19 cellular contexts compared by ENCODE assay signal in genomic region chr1:31784356-31785019, GRCh38. TPM values are rescaled to one million over a fixed set of nuclear protein-coding genes. Genes with fewer than 3 reads are reported as not detected.
DNase-seq lines count a peak whose midpoint lies in the region; TF ChIP-seq lines count a peak whose summit lies in the region.
"Had no signal": no experiment of that assay in that cellular context is flagged by ENCODE, and none has a peak within 500 bp of the region (broad histone marks: within the 10 kb centered on the region; RNA-seq: fewer than 3 reads in every experiment).

No MANE protein-coding gene starts in this region.

- TF ChIP-seq POLR2A in sigmoid colon (IDR thresholded peaks at IDR 0.05): no peak
- no peak for TF ChIP-seq POLR2A in breast epithelium (IDR thresholded peaks at IDR 0.05)

- WGBS in SK-N-SH (ENCODE audit: low lambda C conversion rate): 79% methylated on average over 4 of the region's 4 CpGs
- 88 to 91% methylated on average over 4 of the region's 4 CpGs for WGBS in sigmoid colon, 2 donors

- H3K4me1 Mint-ChIP-seq in glutamatergic neuron (ENCODE audit: low read depth, unreplicated experiment): peaks cover 32% of the 10 kb centered on the region

- no peak overlapping the region for H3K27ac Mint-ChIP-seq in glutamatergic neuron (ENCODE audit: unreplicated experiment)
- H3K27ac Mint-ChIP-seq: activated CD4-positive, alpha-beta memory T cell treated with anti-CD3 and anti-CD28 coated beads, Interleukin-2, amount 10 ng/mL, durations not matched to agents 7 days and 5 days had no signal

- DNase-seq in H7: peak; percentile 19
- peak; percentile 69 for DNase-seq in SK-N-SH
- no peak for DNase-seq in glutamatergic neuron
- DNase-seq in sigmoid colon: peak; percentile 5
- no peak for DNase-seq in retina
- DNase-seq in mucosa of gallbladder (ENCODE audit: low spot score): no peak
- DNase-seq in breast epithelium (ENCODE audit: low spot score in 2 of 2): no peak
- DNase-seq: activated CD4-positive, alpha-beta memory T cell treated with anti-CD3 and anti-CD28 coated beads, Interleukin-2, amount 10 ng/mL, durations not matched to agents 7 days and 5 days; activated T-cell treated with anti-CD3 and anti-CD28 coated beads, Interleukin-2, amount 50 U/mL, for 48 hours; brain microvascular endothelial cell; dermis blood vessel endothelial cell; erythroblast; GF-D8; mucosa of descending colon; NCI-H1436 treated with DMSO at 0.1 percent for 48 hours; SW 1271 had no signal

- no peaks in the 10 kb centered on the region for H4K20me1 ChIP-seq in SK-N-SH (ENCODE audit: insufficient read depth)

- H3K9me2 ChIP-seq in SK-N-SH: no peaks in the 10 kb centered on the region

- H3K9me3 ChIP-seq in SK-N-SH (no peaks in the 10 kb centered on the region), sigmoid colon (no peaks in the 10 kb centered on the region), breast epithelium (no peaks in the 10 kb centered on the region)
- H3K9me3 ChIP-seq: gastrocnemius medialis, mucosa of descending colon, ovary had no signal

- TF ChIP-seq RAD21 in SK-N-SH (IDR thresholded peaks at IDR 0.05; ENCODE audit: low read length): peak; percentile 22

- CTCF ChIA-PET in SK-N-SH (lab: Yijun Ruan, JAX): interaction anchor here (0.7 to 21.1 kb wide), 14 partner anchors 8 to 603 kb away, joined by 3 to 707 read pairs (median 5); partner anchors contain the start of genes ADGRB2, COL16A1 and PTP4A2

- H3K27me3 Mint-ChIP-seq in glutamatergic neuron (ENCODE audit: unreplicated experiment): peaks cover 6% of the 10 kb centered on the region
- H3K27me3 Mint-ChIP-seq: activated CD4-positive, alpha-beta memory T cell treated with anti-CD3 and anti-CD28 coated beads, Interleukin-2, amount 10 ng/mL, durations not matched to agents 7 days and 5 days had no signal

- peaks cover 9% of the 10 kb centered on the region for H3F3A ChIP-seq in SK-N-SH (replicated peaks; ENCODE audit: insufficient read depth)

- POLR2A ChIA-PET in SK-N-SH (lab: Yijun Ruan, JAX): interaction anchor here (0.7 to 6.6 kb wide), 6 partner anchors 9 to 43 kb away, joined by 3 to 67 read pairs (median 8); partner anchors contain the start of gene ADGRB2

- intact Hi-C loops in sigmoid colon (cut with DNase I) (loop anchor here (5.0 kb wide), 2 partner anchors 137 to 222 kb away; no protein-coding TSS in a partner anchor), breast epithelium (cut with DNase I; ENCODE audit: low total_unique reads) (no loop called here)

- H2AFZ ChIP-seq in SK-N-SH (ENCODE audit: low read depth): no peak overlapping the region

- H3K4me2 ChIP-seq in SK-N-SH: no peak overlapping the region

- H3K4me1 ChIP-seq in SK-N-SH (ENCODE audit: control insufficient read depth in 1 of 2, insufficient read depth in 2 of 2, low read depth in 1 of 2, low read length in 1 of 2) (peaks cover 23 to 86% of the 10 kb centered on the region in 2 experiments), sigmoid colon (peaks cover 0 to 17% (median 4%) of the 10 kb centered on the region in 4 donors), breast epithelium (peaks cover 0 to 5% of the 10 kb centered on the region in 2 donors)

- H3K9ac ChIP-seq in SK-N-SH: no peak overlapping the region

- H3K36me3 ChIP-seq in H7 (replicated peaks; ENCODE audit: control insufficient read depth, insufficient read depth, low read length) (no peaks in the 10 kb centered on the region), SK-N-SH (replicated peaks in 1 of 2; ENCODE audit: control insufficient read depth in 1 of 2, insufficient read depth in 2 of 2, low read length in 1 of 2) (no peaks in the 10 kb centered on the region), sigmoid colon (no peaks in the 10 kb centered on the region), breast epithelium (no peaks in the 10 kb centered on the region)
- H3K36me3 ChIP-seq: brain microvascular endothelial cell, gastrocnemius medialis, ovary had no signal

- TF ChIP-seq EP300 in SK-N-SH (IDR thresholded peaks at IDR 0.05; ENCODE audit: borderline replicate concordance in 1 of 2, low read depth in 1 of 2, low read length in 1 of 2) (peak in 1 of 2 experiments; percentile 85; a peak in 2 of 4 replicates), sigmoid colon (IDR thresholded peaks at IDR 0.05) (no peak)

- H3K27me3 ChIP-seq in H7 (ENCODE audit: control insufficient read depth, insufficient read depth, low read length): no peaks in the 10 kb centered on the region
- no peaks in the 10 kb centered on the region for H3K27me3 ChIP-seq in SK-N-SH (ENCODE audit: insufficient read depth)
- no peaks in the 10 kb centered on the region for H3K27me3 ChIP-seq in sigmoid colon
- H3K27me3 ChIP-seq in breast epithelium: no peaks in the 10 kb centered on the region
- H3K27me3 ChIP-seq: brain microvascular endothelial cell, gastrocnemius medialis, ovary had no signal

- no peaks in the 10 kb centered on the region for H3K36me3 Mint-ChIP-seq in glutamatergic neuron (ENCODE audit: unreplicated experiment)
- H3K36me3 Mint-ChIP-seq: activated naive CD4-positive, alpha-beta T cell treated with anti-CD3 and anti-CD28 coated beads, Interleukin-2, amount 50 U/mL, for 72 hours had no signal

- H3K9me3 Mint-ChIP-seq in glutamatergic neuron (ENCODE audit: unreplicated experiment): peaks cover 2% of the 10 kb centered on the region
- H3K9me3 Mint-ChIP-seq: activated CD4-positive, alpha-beta memory T cell treated with anti-CD3 and anti-CD28 coated beads, Interleukin-2, amount 10 ng/mL, durations not matched to agents 7 days and 5 days; activated naive CD4-positive, alpha-beta T cell treated with anti-CD3 and anti-CD28 coated beads, Interleukin-2, amount 50 U/mL, for 72 hours had no signal

- no peak overlapping the region for H3K4me3 ChIP-seq in H7 (ENCODE audit: insufficient read depth, low read depth, low read length)
- no peak overlapping the region for H3K4me3 ChIP-seq in SK-N-SH (ENCODE audit: low read depth in 2 of 2, low read length in 1 of 2)
- H3K4me3 ChIP-seq in sigmoid colon: no peak overlapping the region
- H3K4me3 ChIP-seq in breast epithelium: no peak overlapping the region
- H3K4me3 ChIP-seq: gastrocnemius medialis, mucosa of descending colon, ovary had no signal

- H3K79me2 ChIP-seq in SK-N-SH (ENCODE audit: insufficient read depth): no peaks in the 10 kb centered on the region

- TF ChIP-seq CTCF in SK-N-SH (IDR thresholded peaks at IDR 0.05): no peak
- TF ChIP-seq CTCF in glutamatergic neuron (IDR thresholded peaks at IDR 0.05; ENCODE audit: partially characterized antibody, unreplicated experiment): no peak
- TF ChIP-seq CTCF in sigmoid colon (IDR thresholded peaks at IDR 0.05): no peak
- TF ChIP-seq CTCF in breast epithelium (IDR thresholded peaks at IDR 0.05): no peak

- H3K27ac ChIP-seq in SK-N-SH (ENCODE audit: low read depth in 2 of 2, low read length in 1 of 2) (peak overlapping the region in 1 of 2 experiments; percentile 97; a peak in 3 of 4 replicates), sigmoid colon (no peak overlapping the region), breast epithelium (no peak overlapping the region)
- H3K27ac ChIP-seq: brain microvascular endothelial cell, gastrocnemius medialis, ovary had no signal

- peak overlapping the region; percentile 5 for H3K4me3 Mint-ChIP-seq in glutamatergic neuron (ENCODE audit: unreplicated experiment)
- H3K4me3 Mint-ChIP-seq: activated CD4-positive, alpha-beta memory T cell treated with anti-CD3 and anti-CD28 coated beads, Interleukin-2, amount 10 ng/mL, durations not matched to agents 7 days and 5 days had no signal

TF ChIP-seq in SK-N-SH, 30 proteins besides CTCF, POLR2A, EP300 and RAD21 (continues in another document):
- TF ChIP-seq FOXJ3 (CRISPR knock-in tag; IDR thresholded peaks at IDR 0.05) (peak; percentile 92), REST (IDR thresholded peaks at IDR 0.05; ENCODE audit: low read depth, low read length) (no peak), TCF12 (IDR thresholded peaks at IDR 0.05) (peak; percentile 26; the same call in 1 of the 2 replicates)

RNA-seq across cellular contexts. Expression of gene ADGRB2, which starts 20.3 kb away (rescaled TPM):
- total RNA-seq in H7 (2014; rRNA removed; shearing (Covaris generic)): 28.0 and 39.8 TPM in 2 replicates
- polyA plus RNA-seq in SK-N-SH (2012; rRNA removed): 10.6 and 13.0 TPM in 2 replicates
- 4.3 and 8.4 TPM in 2 replicates for polyA plus RNA-seq in SK-N-SH (2012; cell fraction: cytosol; rRNA removed)
- 41.8 and 66.9 TPM in 2 replicates for polyA plus RNA-seq in SK-N-SH (2012; cell fraction: nucleus; rRNA removed)
- total RNA-seq in glutamatergic neuron (ENCODE audit: unreplicated experiment): 15.8 TPM
- total RNA-seq in sigmoid colon: 1 to 10 TPM; 1.4 to 3.9 (median 1.5) TPM
- 1 to 10 TPM in 1 of 3 donors, not detected in 2; 1.3 TPM for polyA plus RNA-seq in sigmoid colon
- 6.0 TPM for total RNA-seq in mucosa of gallbladder
- total RNA-seq in breast epithelium: 1 to 10 TPM; 1.3 to 4.9 (median 2.9) TPM

RNA-seq across cellular contexts. Expression of gene SPOCD1, which starts 31.3 kb away (rescaled TPM):
- total RNA-seq in H7 (2014; rRNA removed; shearing (Covaris generic)): 1.8 and 3.5 TPM in 2 replicates
- polyA plus RNA-seq in SK-N-SH (2012; rRNA removed) (10.7 and 12.5 TPM in 2 replicates), sigmoid colon (under 1 TPM in 1 of 3 donors, not detected in 2; 0.70 TPM)
- polyA plus RNA-seq in SK-N-SH (2012; cell fraction: cytosol; rRNA removed): 3.8 and 5.7 TPM in 2 replicates
- 42.6 and 46.9 TPM in 2 replicates for polyA plus RNA-seq in SK-N-SH (2012; cell fraction: nucleus; rRNA removed)
- total RNA-seq in glutamatergic neuron (ENCODE audit: unreplicated experiment) (0.74 TPM), sigmoid colon (under 1 TPM in 2 of 4 donors, not detected in 2; 0.14 to 0.55 TPM), mucosa of gallbladder (1.8 TPM), breast epithelium (10 to 100 TPM in 1 of 3 donors, 1 to 10 TPM in 1, under 1 TPM in 1; 0.15 to 11.1 (median 1.1) TPM)
- total RNA-seq: gastrocnemius medialis had no signal

Comparison
In these comparisons a context has a peak if more than half of its experiments do, and no peak if none do; other contexts are left out.
1. DNase-seq: peak in H7 (single experiment), SK-N-SH (single experiment) and sigmoid colon (single experiment); none in glutamatergic neuron (single experiment), retina (single experiment), mucosa of gallbladder (single experiment) and breast epithelium (0 of 2).